In the genomic region with DNA sequence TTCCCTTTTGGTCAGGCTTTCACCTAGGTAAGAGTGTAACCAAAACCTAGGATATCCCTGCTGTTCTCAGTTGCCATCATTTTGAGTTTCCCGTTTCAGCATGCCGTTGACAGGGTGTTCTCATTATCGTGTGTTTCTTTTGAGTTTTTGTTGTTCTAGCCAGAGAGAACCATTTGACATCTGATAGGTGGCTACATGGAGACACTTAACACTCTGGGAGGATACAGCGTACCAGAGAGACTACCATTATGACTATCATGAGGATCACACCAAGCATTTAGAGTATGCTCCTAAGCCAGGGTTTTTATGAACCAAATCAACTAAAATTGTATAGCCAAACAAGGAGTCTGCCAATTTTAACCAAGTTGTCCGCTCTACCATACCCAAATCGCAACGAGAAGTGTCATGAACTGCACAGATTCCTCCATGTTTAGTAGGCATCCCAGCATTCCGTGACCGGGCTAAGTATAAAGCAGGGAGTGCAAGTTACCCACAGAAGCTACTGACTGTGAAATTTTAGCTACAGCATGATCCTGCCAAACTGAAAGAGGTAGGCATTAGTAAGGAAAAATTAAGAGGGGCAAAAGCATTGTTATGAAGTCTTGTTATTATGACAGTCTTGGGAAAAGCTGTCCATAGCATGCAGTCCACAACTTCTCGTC, we compare ENCODE assay signal across 24 cellular contexts. TPM values are rescaled to one million over a fixed set of nuclear protein-coding genes. Genes with fewer than 3 reads are reported as not detected.
DNase-seq lines count a peak whose midpoint lies in the region; ATAC-seq, FAIRE-seq and TF ChIP-seq lines count a peak whose summit lies in the region.
"Had no signal": no experiment of that assay in that cellular context is flagged by ENCODE, and none has a peak within 500 bp of the region (broad histone marks: within the 10 kb centered on the region; RNA-seq: fewer than 3 reads in every experiment).

No MANE protein-coding gene starts in this region.

- H3K79me2 ChIP-seq in GM23338 (replicated peaks; ENCODE audit: insufficient read depth), result peaks cover 68% of the 10 kb centered on the region
- peaks cover 73% of the 10 kb centered on the region for H3K79me2 ChIP-seq in smooth muscle cell (ENCODE audit: low read depth)

- H3K4me1 ChIP-seq in GM23338 (ENCODE audit: insufficient read depth) (peaks cover 8% of the 10 kb centered on the region), smooth muscle cell (ENCODE audit: low read depth) (no peaks in the 10 kb centered on the region), ovary (ENCODE audit: insufficient read depth) (peaks cover 1% of the 10 kb centered on the region)

- no peak overlapping the region for H3K4me2 ChIP-seq in GM23338
- no peak overlapping the region for H3K4me2 ChIP-seq in smooth muscle cell
- H3K4me2 ChIP-seq: KMS-11 had no signal

- H3K4me3 ChIP-seq in GM23338 (no peak overlapping the region), SK-N-MC (no peak overlapping the region), smooth muscle cell (no peak overlapping the region), ovary (no peak overlapping the region)

- no peaks in the 10 kb centered on the region for H3K36me3 ChIP-seq in GM23338 (ENCODE audit: insufficient read depth)
- H3K36me3 ChIP-seq in SK-N-MC (ENCODE audit: insufficient read depth, low read length), result peaks cover 66% of the 10 kb centered on the region
- no peaks in the 10 kb centered on the region for H3K36me3 ChIP-seq in smooth muscle cell (ENCODE audit: low read depth)
- H3K36me3 ChIP-seq in ovary, result no peaks in the 10 kb centered on the region

- H3K27ac Mint-ChIP-seq in GM23338 (peak overlapping the region; percentile 23; the same call in 1 of the 2 replicates), memory B cell (peak overlapping the region; percentile 28)
- H3K27ac Mint-ChIP-seq: HFFc6 had no signal

- TF ChIP-seq EP300 in ovary (IDR thresholded peaks at IDR 0.05), result no peak

- no peak for ATAC-seq in GM23338
- no peak for ATAC-seq in memory B cell (ENCODE audit: low read depth)
- ATAC-seq: HepG2, PC-3 had no signal

- H3K36me3 Mint-ChIP-seq in GM23338 (ENCODE audit: low read depth) (peaks cover 24% of the 10 kb centered on the region), memory B cell (peaks cover 9% of the 10 kb centered on the region)

- H3K4me1 Mint-ChIP-seq in GM23338 (peaks cover 7% of the 10 kb centered on the region), memory B cell (peaks cover 12% of the 10 kb centered on the region)

- no peak for FAIRE-seq in GM19239 (lab: Jason Lieb, UNC)
- FAIRE-seq: GM12892, GM18507, HepG2 had no signal

- no peaks in the 10 kb centered on the region for H3K9me2 ChIP-seq in GM23338 (ENCODE audit: insufficient read depth)

- WGBS in smooth muscle cell (ENCODE audit: low lambda C conversion rate), result 90% methylated on average over 10 of the region's 10 CpGs
- 88 to 92% (median 90%) methylated on average over 10 of the region's 10 CpGs for WGBS in ovary, 3 donors

- H4K20me1 ChIP-seq in GM23338 (replicated peaks; ENCODE audit: insufficient read depth) (peaks cover 7% of the 10 kb centered on the region; the same call in 1 of the 2 replicates), smooth muscle cell (ENCODE audit: low read depth) (peaks cover 94% of the 10 kb centered on the region)

- no peak for TF ChIP-seq POLR2A in ovary (IDR thresholded peaks at IDR 0.05)

- H3K9me3 Mint-ChIP-seq in GM23338 (no peaks in the 10 kb centered on the region), memory B cell (no peaks in the 10 kb centered on the region)
- H3K9me3 Mint-ChIP-seq: HFFc6 had no signal

- H3K27me3 Mint-ChIP-seq in GM23338 (ENCODE audit: insufficient read depth, low read depth, poor library complexity) (no peaks in the 10 kb centered on the region), memory B cell (no peaks in the 10 kb centered on the region)

- H3K4me3 Mint-ChIP-seq in GM23338, result no peak overlapping the region
- H3K4me3 Mint-ChIP-seq in memory B cell, result no peak overlapping the region
- H3K4me3 Mint-ChIP-seq: HFFc6 had no signal

- no peaks in the 10 kb centered on the region for H3K9me3 ChIP-seq in SK-N-MC (ENCODE audit: low read depth, low read length)
- no peaks in the 10 kb centered on the region for H3K9me3 ChIP-seq in smooth muscle cell (replicated peaks; ENCODE audit: low read depth)
- H3K9me3 ChIP-seq in ovary, result no peaks in the 10 kb centered on the region

- H3K9ac ChIP-seq in SK-N-MC (ENCODE audit: insufficient read length) (no peak overlapping the region), smooth muscle cell (ENCODE audit: low read depth) (no peak overlapping the region)
- H3K9ac ChIP-seq: KMS-11 had no signal

- H3K27ac ChIP-seq in GM23338 (ENCODE audit: low read depth) (peak overlapping the region; percentile 73; the same call in 1 of the 2 replicates), SK-N-MC (peak overlapping the region; percentile 63), smooth muscle cell (ENCODE audit: low read depth) (peak overlapping the region; percentile 59), ovary (no peak overlapping the region)
- H3K27ac ChIP-seq: C4-2B, KMS-11, RWPE1 had no signal

- no peak overlapping the region for H2AFZ ChIP-seq in GM23338
- no peak overlapping the region for H2AFZ ChIP-seq in smooth muscle cell (ENCODE audit: low read depth)

- H3F3A ChIP-seq in GM23338 (replicated peaks; ENCODE audit: low read depth), result no peaks in the 10 kb centered on the region
- H3F3A ChIP-seq in smooth muscle cell (ENCODE audit: low read depth), result peaks cover 15% of the 10 kb centered on the region

- intact Hi-C loops in ovary (cut with DNase I), result loop anchor here in 1 of 4 donors (5.0 kb wide), 1 partner anchor 308 kb away; no protein-coding TSS in a partner anchor

- no peak for TF ChIP-seq CTCF in GM23338 (conservative IDR thresholded peaks at IDR 0.05; ENCODE audit: low read depth in 2 of 2)
- no peak for TF ChIP-seq CTCF in smooth muscle cell (IDR thresholded peaks at IDR 0.05; ENCODE audit: borderline replicate concordance, insufficient read depth, poor library complexity, severe bottlenecking)
- TF ChIP-seq CTCF in ovary (IDR thresholded peaks at IDR 0.05), result no peak

- DNase-seq in GM23338 (ENCODE audit: low spot score), result no peak
- no peak for DNase-seq in SK-N-MC (ENCODE audit: low read depth, low spot score)
- no peak for DNase-seq in memory B cell (ENCODE audit: low spot score in 2 of 2)
- no peak for DNase-seq in smooth muscle cell (lab: John Stamatoyannopoulos, UW; ENCODE audit: unreplicated experiment)
- DNase-seq in GM19239 (ENCODE audit: insufficient read length, low spot score), result no peak
- DNase-seq in cerebellar nuclear complex (lab: John Stamatoyannopoulos, UW), result no peak
- no peak for DNase-seq in ovary
- DNase-seq: AML-193, DMS79, H7, HFFc6, MV-4-11, NCI-H1694 treated with DMSO at 0.1 percent for 48 hours, NCI-H2107, NCI-H226, NCI-H524, SIG-M5 had no signal

- H3K27me3 ChIP-seq in GM23338 (ENCODE audit: insufficient read depth) (no peaks in the 10 kb centered on the region), smooth muscle cell (ENCODE audit: low read depth) (no peaks in the 10 kb centered on the region), ovary (no peaks in the 10 kb centered on the region)

TF ChIP-seq in GM23338, 12 proteins besides CTCF, POLR2A, EP300 and RAD21:
- TF ChIP-seq STAT1 (IDR thresholded peaks at IDR 0.05; ENCODE audit: unreplicated experiment), result no peak
- TF ChIP-seq ZNF331 (CRISPR knock-in tag; IDR thresholded peaks at IDR 0.05; ENCODE audit: low read depth), result no peak
- TF ChIP-seq EZH2phosphoT487 (IDR thresholded peaks at IDR 0.05; ENCODE audit: unreplicated experiment), result no peak
- no peak for TF ChIP-seq POLR2AphosphoS5 (IDR thresholded peaks at IDR 0.05; ENCODE audit: low read depth)

RNA-seq across cellular contexts. Expression of gene MARK3, which starts 48.8 kb away (rescaled TPM):
- total RNA-seq in GM23338 (2014; rRNA removed; shearing (Covaris generic)), result 69.7 and 75.8 TPM in 2 replicates
- 38.2 and 45.9 TPM in 2 replicates for polyA plus RNA-seq in GM23338 (2016; fragmentation: Nextera tagmentation; extraction: Ambion mirVana)
- total RNA-seq in smooth muscle cell, result 63.2 and 71.3 TPM in 2 replicates
- 68.4 and 69.0 TPM in 2 replicates for polyA plus RNA-seq in smooth muscle cell
- 100 to 1,000 TPM in 1 of 7 donors, 10 to 100 TPM in 6; 63.8 to 110 (median 79.8) TPM for total RNA-seq in ovary
- 10 to 100 TPM; 46.4 to 60.1 TPM for polyA plus RNA-seq in ovary

Comparison
In these comparisons a context has a peak if more than half of its experiments do, and no peak if none do; other contexts are left out.
1. H3K27ac ChIP-seq: peak in GM23338 (single experiment), SK-N-MC (single experiment) and smooth muscle cell (single experiment); none in ovary (0 of 2).